1 cellular context compared by ENCODE assay signal in the genomic region with DNA sequence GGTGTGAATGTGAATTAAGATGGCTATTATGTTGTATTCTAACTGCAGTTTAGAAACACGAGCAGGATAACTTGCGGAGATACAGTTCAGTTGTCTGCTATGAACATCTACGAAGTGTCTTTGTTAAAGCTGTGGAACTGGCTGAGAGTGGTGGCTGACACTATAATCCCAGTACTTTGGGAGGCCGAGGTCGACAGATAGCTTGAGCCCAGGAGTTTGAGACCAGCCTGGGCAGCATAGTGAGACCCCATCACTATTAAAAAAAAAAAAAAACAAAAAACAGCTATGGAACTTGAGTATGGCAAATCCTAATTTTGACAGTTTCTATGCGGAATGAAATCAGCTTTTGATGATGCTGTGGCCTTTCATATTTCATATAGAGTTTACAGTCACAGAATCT.
TF ChIP-seq lines count a peak whose summit lies in the region.

No MANE protein-coding gene starts in this region.

TF ChIP-seq in HepG2, 621 proteins besides CTCF, POLR2A, EP300 and RAD21:
- TF ChIP-seq ARID2 (CRISPR knock-in tag; IDR thresholded peaks at IDR 0.05; ENCODE audit: borderline replicate concordance) = no peak
- peak; percentile 90 for TF ChIP-seq ZNF121 (CRISPR knock-in tag; IDR thresholded peaks at IDR 0.05)
